9 cellular contexts compared by ENCODE assay signal in the genomic region with DNA sequence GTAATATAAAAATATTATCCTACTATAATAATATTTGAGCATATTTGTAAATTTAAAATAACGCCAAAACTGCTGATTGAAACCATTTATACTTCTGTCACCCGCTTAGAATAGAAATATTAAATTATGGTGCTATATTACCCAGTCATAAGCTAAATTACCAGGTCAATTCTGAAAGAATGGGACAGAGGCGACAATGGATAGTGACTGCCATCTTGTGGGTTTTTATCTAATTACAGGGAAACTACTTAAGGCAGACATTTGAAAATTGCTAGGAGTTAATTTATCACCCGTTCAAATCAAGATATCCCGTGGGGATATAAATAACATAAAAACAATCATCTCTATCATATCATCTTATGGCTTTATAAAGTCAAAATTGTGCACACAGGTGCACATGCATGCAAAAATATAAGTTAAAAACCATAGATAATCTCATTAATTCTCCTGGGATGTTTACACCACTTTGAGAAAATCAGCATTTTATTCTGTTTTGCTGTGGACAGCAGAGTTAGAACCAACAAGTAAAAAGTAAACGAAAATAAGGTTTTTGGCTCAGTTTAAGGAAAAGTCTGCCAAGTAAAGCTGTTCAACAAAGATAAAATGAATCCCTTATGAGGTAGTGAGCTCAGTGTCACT. TPM values are rescaled to one million over a fixed set of nuclear protein-coding genes. Genes with fewer than 3 reads are reported as not detected.
A peak's percentile ranks its signal among the peaks of the same experiment; 100 is the strongest.
DNase-seq lines count a peak whose midpoint lies in the region; ATAC-seq and TF ChIP-seq lines count a peak whose summit lies in the region.
"Had no signal": no experiment of that assay in that cellular context is flagged by ENCODE, and none has a peak within 500 bp of the region (broad histone marks: within the 10 kb centered on the region; RNA-seq: fewer than 3 reads in every experiment).

No MANE protein-coding gene starts in this region.

- H3K4me2 ChIP-seq in DOHH2 (ENCODE audit: low read length) = no peak overlapping the region

- H3K9me2 ChIP-seq in DOHH2 (replicated peaks; ENCODE audit: control insufficient read depth, low read length) = no peaks in the 10 kb centered on the region

- H3K36me3 Mint-ChIP-seq in activated naive CD4-positive, alpha-beta T cell treated with anti-CD3 and anti-CD28 coated beads for 36 hours (ENCODE audit: low read depth) = no peaks in the 10 kb centered on the region

- H3K4me1 ChIP-seq in DOHH2 (ENCODE audit: control insufficient read depth, low read length) (peaks cover 9% of the 10 kb centered on the region), prostate gland (replicated peaks) (no peaks in the 10 kb centered on the region), upper lobe of left lung (no peaks in the 10 kb centered on the region)

- ATAC-seq in left lobe of liver (peak; percentile 47), upper lobe of left lung (ENCODE audit: low FRiP score in 2 of 2) (no peak)

- CTCF ChIA-PET in activated naive CD4-positive, alpha-beta T cell treated with anti-CD3 and anti-CD28 coated beads for 36 hours (lab: Charles Lee) = interaction anchor here (1.1 to 2.0 kb wide), 2 partner anchors 12 to 810 kb away, joined by 5 read pairs; no protein-coding TSS in a partner anchor

- TF ChIP-seq CTCF in DOHH2 (IDR thresholded peaks at IDR 0.05; ENCODE audit: low read depth, low read length, poor library complexity, severe bottlenecking) (peak; percentile 6), VCaP (conservative IDR thresholded peaks at IDR 0.05) (peak; percentile 84), prostate gland (IDR thresholded peaks at IDR 0.05) (no peak), upper lobe of left lung (IDR thresholded peaks at IDR 0.05) (no peak)

- no peak for TF ChIP-seq EP300 in upper lobe of left lung (IDR thresholded peaks at IDR 0.05)

- H4K20me1 ChIP-seq in DOHH2 (ENCODE audit: control insufficient read depth, insufficient read depth, low read depth, low read length) = no peaks in the 10 kb centered on the region

- no peak overlapping the region for H3K4me3 ChIP-seq in DOHH2 (ENCODE audit: low read length)
- H3K4me3 ChIP-seq in prostate gland = no peak overlapping the region
- no peak overlapping the region for H3K4me3 ChIP-seq in upper lobe of left lung

- WGBS in prostate gland = 45% methylated on average over 6 of the region's 6 CpGs
- 21 to 30% methylated on average over 6 of the region's 6 CpGs for WGBS in upper lobe of left lung, 2 donors

- no peaks in the 10 kb centered on the region for H3F3A ChIP-seq in DOHH2 (ENCODE audit: control insufficient read depth, insufficient read depth)

- no peak overlapping the region for H3K4me3 Mint-ChIP-seq in activated naive CD4-positive, alpha-beta T cell treated with anti-CD3 and anti-CD28 coated beads for 36 hours

- TF ChIP-seq POLR2A in prostate gland (IDR thresholded peaks at IDR 0.05) (no peak), upper lobe of left lung (IDR thresholded peaks at IDR 0.05) (no peak)

- H3K36me3 ChIP-seq in DOHH2 (ENCODE audit: control insufficient read depth, low read length) (no peaks in the 10 kb centered on the region), prostate gland (no peaks in the 10 kb centered on the region), upper lobe of left lung (no peaks in the 10 kb centered on the region)

- peak; percentile 63 to 90 for DNase-seq in Kasumi-1 (lab: John Stamatoyannopoulos, UW)
- DNase-seq in left lobe of liver (ENCODE audit: low spot score) = no peak
- DNase-seq in activated naive CD4-positive, alpha-beta T cell treated with anti-CD3 and anti-CD28 coated beads for 36 hours = no peak
- no peak for DNase-seq in medulla oblongata (ENCODE audit: extremely low spot score)
- DNase-seq in prostate gland (ENCODE audit: low spot score) = no peak
- DNase-seq in upper lobe of left lung = no peak
- DNase-seq: NCI-H1092 had no signal

- no peaks in the 10 kb centered on the region for H3K9me3 Mint-ChIP-seq in activated naive CD4-positive, alpha-beta T cell treated with anti-CD3 and anti-CD28 coated beads for 36 hours

- H3K27ac Mint-ChIP-seq in activated naive CD4-positive, alpha-beta T cell treated with anti-CD3 and anti-CD28 coated beads for 36 hours = no peak overlapping the region

- H3K79me2 ChIP-seq in DOHH2 (ENCODE audit: control insufficient read depth, low read length) = no peaks in the 10 kb centered on the region

- H3K9me3 ChIP-seq in DOHH2 (ENCODE audit: control insufficient read depth, insufficient read depth, low read length) (no peaks in the 10 kb centered on the region), prostate gland (no peaks in the 10 kb centered on the region), upper lobe of left lung (no peaks in the 10 kb centered on the region)

- no peaks in the 10 kb centered on the region for H3K4me1 Mint-ChIP-seq in activated naive CD4-positive, alpha-beta T cell treated with anti-CD3 and anti-CD28 coated beads for 36 hours (ENCODE audit: low read depth)

- intact Hi-C loops in activated naive CD4-positive, alpha-beta T cell treated with anti-CD3 and anti-CD28 coated beads for 36 hours (cut with micrococcal nuclease) = loop anchor here (1.0 kb wide), 1 partner anchor 810 kb away; no protein-coding TSS in a partner anchor
- intact Hi-C loops in prostate gland (cut with DNase I) = no loop called here

- H3K27me3 ChIP-seq in DOHH2 (ENCODE audit: control insufficient read depth, low read length) = peaks cover 8% of the 10 kb centered on the region
- H3K27me3 ChIP-seq in prostate gland (replicated peaks; ENCODE audit: insufficient read depth) = no peaks in the 10 kb centered on the region
- no peaks in the 10 kb centered on the region for H3K27me3 ChIP-seq in upper lobe of left lung

- H3K27me3 Mint-ChIP-seq in activated naive CD4-positive, alpha-beta T cell treated with anti-CD3 and anti-CD28 coated beads for 36 hours (ENCODE audit: low read depth) = peaks cover 11% of the 10 kb centered on the region

- H3K27ac ChIP-seq in DOHH2 (ENCODE audit: low read depth, low read length) (no peak overlapping the region), VCaP (no peak overlapping the region), prostate gland (no peak overlapping the region), upper lobe of left lung (no peak overlapping the region)

RNA-seq across cellular contexts. Expression of gene HPSE2, which starts 41.3 kb away (rescaled TPM):
- not detected for total RNA-seq in left lobe of liver
- not detected for total RNA-seq in activated naive CD4-positive, alpha-beta T cell treated with anti-CD3 and anti-CD28 coated beads for 36 hours
- total RNA-seq in prostate gland = 1 to 10 TPM; 2.4 to 4.7 TPM
- total RNA-seq in upper lobe of left lung = 1 to 10 TPM in 1 of 6 donors, under 1 TPM in 4, not detected in 1; 0.15 to 1.1 (median 0.91) TPM

RNA-seq across cellular contexts. Expression of gene CNNM1, which starts 52.2 kb away (rescaled TPM):
- total RNA-seq in left lobe of liver (0.08 TPM), prostate gland (10 to 100 TPM in 1 of 2 donors, 1 to 10 TPM in 1; 4.2 to 36.1 TPM), upper lobe of left lung (1 to 10 TPM in 1 of 6 donors, under 1 TPM in 4, not detected in 1; 0.40 to 1.1 (median 0.69) TPM)
- 1 to 10 TPM in 1 of 2 experiments, under 1 TPM in 1; 0.81 to 1.0 TPM for total RNA-seq in activated naive CD4-positive, alpha-beta T cell treated with anti-CD3 and anti-CD28 coated beads for 36 hours

Comparison
In these comparisons a context has a peak if more than half of its experiments do, and no peak if none do; other contexts are left out.
1. CTCF ChIP-seq: peak in DOHH2 (single experiment) and VCaP (single experiment); none in prostate gland (0 of 4) and upper lobe of left lung (0 of 6).
2. DNase-seq: peak in Kasumi-1 (2 of 2); none in left lobe of liver (single experiment), activated naive CD4-positive, alpha-beta T cell treated with anti-CD3 and anti-CD28 coated beads for 36 hours (single experiment), medulla oblongata (single experiment), prostate gland (single experiment) and upper lobe of left lung (0 of 2).